Comparison of ENCODE assay signal across 1 cellular context in genomic region chr12:52741378-52742195, GRCh38.
TF ChIP-seq lines count a peak whose summit lies in the region.

No MANE protein-coding gene starts in this region.

TF ChIP-seq in HepG2, 621 proteins besides CTCF, POLR2A, EP300 and RAD21 (continued from another document and continues in another):
- no peak for TF ChIP-seq HOMEZ (CRISPR knock-in tag; IDR thresholded peaks at IDR 0.05; ENCODE audit: low read depth)
- TF ChIP-seq BCL3 (CRISPR knock-in tag; IDR thresholded peaks at IDR 0.05), result no peak
- TF ChIP-seq DNMT3B (CRISPR knock-in tag; conservative IDR thresholded peaks at IDR 0.05), result peak; percentile 68; the same call in 1 of the 2 replicates
- TF ChIP-seq SPEN (CRISPR knock-in tag; IDR thresholded peaks at IDR 0.05; ENCODE audit: low read depth), result no peak
- TF ChIP-seq ZHX1 (CRISPR knock-in tag; IDR thresholded peaks at IDR 0.05; ENCODE audit: low read depth), result no peak
- TF ChIP-seq ZNF704 (CRISPR knock-in tag; IDR thresholded peaks at IDR 0.05; ENCODE audit: borderline replicate concordance), result no peak
- TF ChIP-seq IRX3 (CRISPR knock-in tag; IDR thresholded peaks at IDR 0.05; ENCODE audit: borderline replicate concordance, low read depth), result no peak
- no peak for TF ChIP-seq ZNF558 (CRISPR knock-in tag; IDR thresholded peaks at IDR 0.05; ENCODE audit: borderline replicate concordance)
- no peak for TF ChIP-seq ZNF878 (CRISPR knock-in tag; IDR thresholded peaks at IDR 0.05)
- no peak for TF ChIP-seq NFYB (CRISPR knock-in tag; IDR thresholded peaks at IDR 0.05)
- TF ChIP-seq ATF6 (CRISPR knock-in tag; conservative IDR thresholded peaks at IDR 0.05), result no peak
- TF ChIP-seq PHF20 (CRISPR knock-in tag; IDR thresholded peaks at IDR 0.05), result no peak
- TF ChIP-seq FLYWCH1 (CRISPR knock-in tag; IDR thresholded peaks at IDR 0.05), result no peak
- TF ChIP-seq NR2C2 (CRISPR knock-in tag; IDR thresholded peaks at IDR 0.05; ENCODE audit: borderline replicate concordance), result no peak
- TF ChIP-seq ZNF496 (CRISPR knock-in tag; IDR thresholded peaks at IDR 0.05; ENCODE audit: insufficient replicate concordance), result no peak
- TF ChIP-seq ZNF557 (CRISPR knock-in tag; IDR thresholded peaks at IDR 0.05), result no peak
- TF ChIP-seq ZMAT5 (CRISPR knock-in tag; IDR thresholded peaks at IDR 0.05; ENCODE audit: borderline replicate concordance, low read depth), result no peak
- no peak for TF ChIP-seq ZNF350 (CRISPR knock-in tag; IDR thresholded peaks at IDR 0.05; ENCODE audit: borderline replicate concordance, low read depth)
- TF ChIP-seq CEBPZ (IDR thresholded peaks at IDR 0.05; ENCODE audit: low read length), result no peak
- TF ChIP-seq ZBTB44 (CRISPR knock-in tag; IDR thresholded peaks at IDR 0.05), result peak; percentile 77; the same call in 1 of the 2 replicates
- no peak for TF ChIP-seq SNAPC2 (CRISPR knock-in tag; IDR thresholded peaks at IDR 0.05)
- TF ChIP-seq ARID4A (CRISPR knock-in tag; IDR thresholded peaks at IDR 0.05; ENCODE audit: borderline replicate concordance), result no peak
- no peak for TF ChIP-seq ZSCAN22 (CRISPR knock-in tag; IDR thresholded peaks at IDR 0.05)
- no peak for TF ChIP-seq CC2D1A (CRISPR knock-in tag; IDR thresholded peaks at IDR 0.05)
- TF ChIP-seq ZFP36L2 (CRISPR knock-in tag; IDR thresholded peaks at IDR 0.05), result no peak
- TF ChIP-seq MIXL1 (CRISPR knock-in tag; IDR thresholded peaks at IDR 0.05), result 0 out of 2 replicates have a peak, but pooled peaks have one; percentile 30
- TF ChIP-seq HDAC1 (CRISPR knock-in tag; IDR thresholded peaks at IDR 0.05), result no peak
- no peak for TF ChIP-seq ZNF432 (CRISPR knock-in tag; IDR thresholded peaks at IDR 0.05; ENCODE audit: borderline replicate concordance)
- no peak for TF ChIP-seq ZNF564 (CRISPR knock-in tag; IDR thresholded peaks at IDR 0.05)
- TF ChIP-seq ATF5 (CRISPR knock-in tag; IDR thresholded peaks at IDR 0.05; ENCODE audit: low read depth), result no peak
- no peak for TF ChIP-seq HOXA3 (CRISPR knock-in tag; IDR thresholded peaks at IDR 0.05)
- no peak for TF ChIP-seq ZNF703 (CRISPR knock-in tag; IDR thresholded peaks at IDR 0.05; ENCODE audit: borderline replicate concordance)
- no peak for TF ChIP-seq ZNF552 (CRISPR knock-in tag; IDR thresholded peaks at IDR 0.05; ENCODE audit: borderline replicate concordance)
- TF ChIP-seq ZNF749 (CRISPR knock-in tag; IDR thresholded peaks at IDR 0.05; ENCODE audit: borderline replicate concordance), result peak; percentile 34; the same call in 1 of the 2 replicates
- no peak for TF ChIP-seq FOSL1 (CRISPR knock-in tag; IDR thresholded peaks at IDR 0.05; ENCODE audit: borderline replicate concordance)
- no peak for TF ChIP-seq SMARCE1 (IDR thresholded peaks at IDR 0.05; ENCODE audit: borderline replicate concordance)
- TF ChIP-seq AHR (CRISPR knock-in tag; IDR thresholded peaks at IDR 0.05), result no peak
- TF ChIP-seq PATZ1 (CRISPR knock-in tag; IDR thresholded peaks at IDR 0.05), result no peak
- TF ChIP-seq ZNF235 (CRISPR knock-in tag; IDR thresholded peaks at IDR 0.05; ENCODE audit: borderline replicate concordance), result no peak
- TF ChIP-seq ZNF879 (CRISPR knock-in tag; IDR thresholded peaks at IDR 0.05), result no peak
